ENCODE assay signal across 9 cellular contexts in genomic region chr1:78045850-78046778, GRCh38. TPM values are rescaled to one million over a fixed set of nuclear protein-coding genes. Genes with fewer than 3 reads are reported as not detected.
DNase-seq lines count a peak whose midpoint lies in the region; TF ChIP-seq lines count a peak whose summit lies in the region.
"Had no signal": no experiment of that assay in that cellular context is flagged by ENCODE, and none has a peak within 500 bp of the region (broad histone marks: within the 10 kb centered on the region; RNA-seq: fewer than 3 reads in every experiment).

Gene GIPC2 (plus strand): TSS chr1:78045966. CDS start chr1:78046095, 129 bp downstream.

- H3K4me1 ChIP-seq in endocrine pancreas (ENCODE audit: control insufficient read depth, insufficient read depth, low read length) (no peaks in the 10 kb centered on the region), mononuclear cell (ENCODE audit: insufficient read depth, low read length) (peaks cover 17% of the 10 kb centered on the region), stomach smooth muscle (ENCODE audit: control insufficient read depth, insufficient read depth, low read length) (peaks cover 14% of the 10 kb centered on the region)
- H3K4me1 ChIP-seq: A549 had no signal

- H3K9ac ChIP-seq in endocrine pancreas (ENCODE audit: control insufficient read depth, insufficient read depth, low read length) (peak within 1 kb of the TSS; percentile 33), stomach smooth muscle (ENCODE audit: low read length in 2 of 2) (peak within 1 kb of the TSS; percentile 59 to 62)

- TF ChIP-seq CTCF in WI38 (IDR thresholded peaks at IDR 0.05; ENCODE audit: low read depth, low read length), result no peak

- no peak within 1 kb of the TSS for H3K27ac ChIP-seq in stomach smooth muscle (ENCODE audit: low read length)
- H3K27ac ChIP-seq: A549 had no signal

- H3K4me3 ChIP-seq in WI38 (ENCODE audit: low read depth, low read length) (peak within 1 kb of the TSS; percentile 57), endocrine pancreas (ENCODE audit: control insufficient read depth, insufficient read depth, low read length) (no peak within 1 kb of the TSS), mononuclear cell (ENCODE audit: low read length) (peak within 1 kb of the TSS; percentile 36), stomach smooth muscle (ENCODE audit: low read length in 2 of 2) (peak within 1 kb of the TSS; percentile 75 to 79)
- H3K4me3 ChIP-seq: A549 had no signal

- no peaks in the 10 kb centered on the region for H3K9me3 ChIP-seq in endocrine pancreas (ENCODE audit: control insufficient read depth, low read length)
- H3K9me3 ChIP-seq in mononuclear cell (ENCODE audit: low read depth, low read length), result no peaks in the 10 kb centered on the region
- H3K9me3 ChIP-seq in stomach smooth muscle (ENCODE audit: control insufficient read depth in 2 of 2, low read length in 2 of 2), result no peaks in the 10 kb centered on the region
- H3K9me3 ChIP-seq: A549 had no signal

- H3K27me3 ChIP-seq in endocrine pancreas (ENCODE audit: control insufficient read depth, insufficient read depth, low read length) (no peaks in the 10 kb centered on the region), mononuclear cell (ENCODE audit: insufficient read depth, low read length) (peaks cover 50% of the 10 kb centered on the region), stomach smooth muscle (ENCODE audit: control insufficient read depth in 1 of 2, insufficient read depth in 2 of 2, low read length in 2 of 2) (no peaks in the 10 kb centered on the region)

- H3K36me3 ChIP-seq in endocrine pancreas (ENCODE audit: control insufficient read depth, insufficient read depth, low read length) (no peaks in the 10 kb centered on the region), stomach smooth muscle (ENCODE audit: control insufficient read depth in 2 of 2, insufficient read depth in 2 of 2, low read length in 2 of 2) (no peaks in the 10 kb centered on the region)

- peak; percentile 31 for DNase-seq in DMS79 (lab: John Stamatoyannopoulos, UW)
- DNase-seq in DMS79 treated with DMSO at 0.1 percent for 48 hours (lab: John Stamatoyannopoulos, UW), result no peak
- no peak for DNase-seq in NCI-H128 (lab: John Stamatoyannopoulos, UW; ENCODE audit: unreplicated experiment)
- DNase-seq in KG1 (lab: John Stamatoyannopoulos, UW), result no peak

RNA-seq across cellular contexts. Expression of gene GIPC2, which starts in this region (rescaled TPM):
- under 0.01 TPM for total RNA-seq in mononuclear cell
